ENCODE assay signal across 11 cellular contexts in the genomic region with DNA sequence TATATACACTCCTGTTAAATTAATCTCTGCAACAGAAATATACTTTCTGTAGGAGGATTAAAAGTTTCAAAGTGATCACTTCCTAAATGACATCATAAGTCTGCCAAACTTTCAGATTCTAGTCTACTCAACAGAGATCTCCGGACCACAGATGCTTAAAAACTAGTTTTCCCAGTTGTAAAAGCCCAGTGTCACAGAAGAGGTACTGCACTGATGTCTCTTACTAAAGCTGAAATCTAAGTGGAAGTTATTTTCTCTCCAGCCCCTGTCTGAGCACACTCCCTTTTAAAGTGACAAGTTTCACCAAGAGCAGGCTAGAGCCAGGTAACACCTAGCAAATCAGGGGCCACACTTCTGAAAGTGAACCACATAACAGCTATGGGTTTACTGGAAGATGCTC.
DNase-seq lines count a peak whose midpoint lies in the region; ATAC-seq, FAIRE-seq and TF ChIP-seq lines count a peak whose summit lies in the region.
"Had no signal": no experiment of that assay in that cellular context is flagged by ENCODE, and none has a peak within 500 bp of the region (broad histone marks: within the 10 kb centered on the region; RNA-seq: fewer than 3 reads in every experiment).

No MANE protein-coding gene starts in this region.

- in situ Hi-C loops in GM12878 (cut with MboI) = no loop called here

- CTCF ChIA-PET in GM12878 (lab: Yijun Ruan, JAX) = interaction anchor here (1.1 to 11.1 kb wide), 11 partner anchors 11 to 133 kb away, joined by 3 to 468 read pairs (median 15); no protein-coding TSS in a partner anchor

- SMC1A ChIA-PET in GM12878 (lab: Charles Lee; ENCODE audit: uncharacterized antibody, unreplicated experiment) = interaction anchor here (1.2 to 13.2 kb wide), 9 partner anchors 12 to 136 kb away, joined by 3 to 396 read pairs (median 16); no protein-coding TSS in a partner anchor

- no peaks in the 10 kb centered on the region for H4K20me1 ChIP-seq in GM12878 (ENCODE audit: control insufficient read depth, insufficient read depth)

- TF ChIP-seq RAD21 in GM12878 (IDR thresholded peaks at IDR 0.05; ENCODE audit: insufficient read depth, low read depth, low read length) (no peak), liver (IDR thresholded peaks at IDR 0.05) (no peak)

- no peak for TF ChIP-seq EP300 in GM12878 (IDR thresholded peaks at IDR 0.05; ENCODE audit: borderline replicate concordance in 1 of 2, control insufficient read depth in 1 of 2, low read depth in 2 of 2, low read length in 2 of 2)
- no peak for TF ChIP-seq EP300 in tibial nerve (IDR thresholded peaks at IDR 0.05)

- peaks cover 7% of the 10 kb centered on the region for H3K9me3 ChIP-seq in GM12878 (replicated peaks; ENCODE audit: control insufficient read depth, insufficient read depth, low read length)
- H3K9me3 ChIP-seq in liver (ENCODE audit: control insufficient read depth in 4 of 4, low read length in 3 of 4) = no peaks in the 10 kb centered on the region
- no peaks in the 10 kb centered on the region for H3K9me3 ChIP-seq in tibial nerve
- H3K9me3 ChIP-seq: ovary, upper lobe of left lung had no signal

- ATAC-seq in Right ventricle myocardium inferior = peak; percentile 36
- ATAC-seq in GM12878 = peak; percentile 80
- no peak for ATAC-seq in GM21360 (IDR thresholded peaks at IDR 0.05; ENCODE audit: unreplicated experiment)

- RAD21 ChIA-PET in GM12878 (lab: Charles Lee; ENCODE audit: unreplicated experiment) = interaction anchor here (1.2 to 10.4 kb wide), 6 partner anchors 12 to 391 kb away, joined by 3 to 276 read pairs (median 29); no protein-coding TSS in a partner anchor

- H3K4me1 ChIP-seq in GM12878 (ENCODE audit: control insufficient read depth, insufficient read depth, low read length) (peaks cover 18% of the 10 kb centered on the region), liver (ENCODE audit: control insufficient read depth in 4 of 4, insufficient read depth in 4 of 4, low read length in 3 of 4) (peaks cover 3 to 27% (median 14%) of the 10 kb centered on the region in 4 donors), tibial nerve (peaks cover 0 to 51% (median 12%) of the 10 kb centered on the region in 4 donors)

- H3K27ac ChIP-seq in GM12878 (ENCODE audit: control insufficient read depth, insufficient read depth) (peak overlapping the region; percentile 27), liver (ENCODE audit: low read depth in 1 of 2, low read length in 2 of 2) (peak overlapping the region; percentile 56 to 72), tibial nerve (peak overlapping the region in 2 of 4 donors; percentile 29 to 74)
- H3K27ac ChIP-seq: ovary had no signal

- H2AFZ ChIP-seq in GM12878 (ENCODE audit: control insufficient read depth, low read depth, low read length) = no peak overlapping the region

- TF ChIP-seq CTCF in GM12878 (IDR thresholded peaks at IDR 0.05 in 2 of 3, conservative IDR thresholded peaks at IDR 0.05 in 1 of 3; ENCODE audit: control insufficient read depth in 2 of 3, extremely low read depth in 1 of 3, insufficient read depth in 1 of 3, low read depth in 3 of 3, low read length in 3 of 3) (no peak; a peak in 1 of 6 replicates), liver (IDR thresholded peaks at IDR 0.05; ENCODE audit: low read depth, low read length, missing input control) (no peak), tibial nerve (IDR thresholded peaks at IDR 0.05) (no peak)

- H3K4me3 ChIP-seq in GM12878 (no peak overlapping the region), liver (ENCODE audit: low read depth in 1 of 3, low read length in 3 of 3) (no peak overlapping the region), tibial nerve (no peak overlapping the region)
- H3K4me3 ChIP-seq: ovary, upper lobe of left lung had no signal

- H3K27me3 ChIP-seq in GM12878 (replicated peaks in 1 of 2; ENCODE audit: control insufficient read depth in 2 of 2, insufficient read depth in 2 of 2, low read length in 1 of 2) = no peaks in the 10 kb centered on the region
- no peaks in the 10 kb centered on the region for H3K27me3 ChIP-seq in liver (ENCODE audit: control insufficient read depth in 4 of 4, insufficient read depth in 4 of 4, low read length in 3 of 4)
- no peaks in the 10 kb centered on the region for H3K27me3 ChIP-seq in tibial nerve
- H3K27me3 ChIP-seq: ovary, upper lobe of left lung had no signal

- BruUV-seq in GM12878 (replicated peaks; lab: Mats Ljungman, UMichigan) = no TSS peak

- DNase-seq in Right ventricle myocardium inferior (ENCODE audit: missing footprints) (no peak), cardiac septum (ENCODE audit: low spot score) (no peak), GM12878 (ENCODE audit: low read depth, low spot score) (no peak), superior temporal gyrus (ENCODE audit: extremely low spot score) (no peak), NCI-H345 treated with DMSO at 0.1 percent for 48 hours (lab: John Stamatoyannopoulos, UW; ENCODE audit: unreplicated experiment) (no peak), tibial nerve (ENCODE audit: low spot score in 2 of 2) (no peak)
- DNase-seq: ovary, T-helper 2 cell, upper lobe of left lung had no signal

- 56% methylated on average over 1 of the region's 1 CpG for WGBS in GM12878 (ENCODE audit: insufficient coverage, insufficient replicate concordance, low lambda C conversion rate, missing lambda C conversion rate)
- 85% methylated on average over 1 of the region's 1 CpG for whole genome bisulfite sequencing in liver
- 57 to 65% methylated on average over 1 of the region's 1 CpG for WGBS in tibial nerve, 2 donors

- intact Hi-C loops in Right ventricle myocardium inferior (cut with DNase I) = no loop called here
- intact Hi-C loops in cardiac septum (cut with DNase I) = loop anchor here (5.0 kb wide), 1 partner anchor 128 kb away; no protein-coding TSS in a partner anchor
- intact Hi-C loops in GM12878 (cut with micrococcal nuclease; ENCODE audit: unreplicated experiment) = no loop called here

- no peak overlapping the region for H3K4me2 ChIP-seq in GM12878 (ENCODE audit: control insufficient read depth, insufficient read depth)

- POLR2A ChIA-PET in GM12878 (lab: Charles Lee) = no interaction called here

- FAIRE-seq in GM12878 (lab: Jason Lieb, UNC) = no peak

- no peaks in the 10 kb centered on the region; a peak in 1 of 4 replicates for H3K36me3 ChIP-seq in GM12878 (ENCODE audit: control insufficient read depth in 2 of 2, insufficient read depth in 2 of 2, low read length in 1 of 2)
- H3K36me3 ChIP-seq in liver (ENCODE audit: control insufficient read depth in 4 of 4, insufficient read depth in 3 of 4, low read depth in 1 of 4, low read length in 3 of 4) = no peaks in the 10 kb centered on the region
- no peaks in the 10 kb centered on the region for H3K36me3 ChIP-seq in tibial nerve
- H3K36me3 ChIP-seq: ovary, upper lobe of left lung had no signal

- TF ChIP-seq POLR2A in GM12878 (IDR thresholded peaks at IDR 0.05; ENCODE audit: low read depth, low read length) (no peak), tibial nerve (IDR thresholded peaks at IDR 0.05) (no peak)

- no peak overlapping the region for H3K9ac ChIP-seq in GM12878 (ENCODE audit: control insufficient read depth, insufficient read depth, low read length)
- H3K9ac ChIP-seq in liver (ENCODE audit: low read depth in 1 of 2, low read length in 2 of 2) = no peak overlapping the region

- H3K79me2 ChIP-seq in GM12878 (ENCODE audit: control insufficient read depth, insufficient read depth, low read length) = peaks cover 51% of the 10 kb centered on the region

TF ChIP-seq in GM12878, 131 proteins besides CTCF, POLR2A, EP300 and RAD21 (continues in another document):
- TF ChIP-seq TARDBP (IDR thresholded peaks at IDR 0.05; ENCODE audit: borderline replicate concordance) = no peak

TF ChIP-seq in liver, 16 proteins besides CTCF, POLR2A, EP300 and RAD21 (continues in another document):
- TF ChIP-seq TAF1 (conservative IDR thresholded peaks at IDR 0.05) = no peak
- TF ChIP-seq YY1 (IDR thresholded peaks at IDR 0.05) = no peak
- no peak for TF ChIP-seq HNF4A (conservative IDR thresholded peaks at IDR 0.05)
- TF ChIP-seq FOXA1 (IDR thresholded peaks at IDR 0.05) = no peak
- TF ChIP-seq, protein P1, sequence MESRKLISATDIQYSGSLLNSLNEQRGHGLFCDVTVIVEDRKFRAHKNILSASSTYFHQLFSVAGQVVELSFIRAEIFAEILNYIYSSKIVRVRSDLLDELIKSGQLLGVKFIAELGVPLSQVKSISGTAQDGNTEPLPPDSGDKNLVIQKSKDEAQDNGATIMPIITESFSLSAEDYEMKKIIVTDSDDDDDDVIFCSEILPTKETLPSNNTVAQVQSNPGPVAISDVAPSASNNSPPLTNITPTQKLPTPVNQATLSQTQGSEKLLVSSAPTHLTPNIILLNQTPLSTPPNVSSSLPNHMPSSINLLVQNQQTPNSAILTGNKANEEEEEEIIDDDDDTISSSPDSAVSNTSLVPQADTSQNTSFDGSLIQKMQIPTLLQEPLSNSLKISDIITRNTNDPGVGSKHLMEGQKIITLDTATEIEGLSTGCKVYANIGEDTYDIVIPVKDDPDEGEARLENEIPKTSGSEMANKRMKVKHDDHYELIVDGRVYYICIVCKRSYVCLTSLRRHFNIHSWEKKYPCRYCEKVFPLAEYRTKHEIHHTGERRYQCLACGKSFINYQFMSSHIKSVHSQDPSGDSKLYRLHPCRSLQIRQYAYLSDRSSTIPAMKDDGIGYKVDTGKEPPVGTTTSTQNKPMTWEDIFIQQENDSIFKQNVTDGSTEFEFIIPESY (IDR thresholded peaks at IDR 0.05) = no peak
- no peak for TF ChIP-seq JUND (IDR thresholded peaks at IDR 0.05)
- TF ChIP-seq, protein P2, sequence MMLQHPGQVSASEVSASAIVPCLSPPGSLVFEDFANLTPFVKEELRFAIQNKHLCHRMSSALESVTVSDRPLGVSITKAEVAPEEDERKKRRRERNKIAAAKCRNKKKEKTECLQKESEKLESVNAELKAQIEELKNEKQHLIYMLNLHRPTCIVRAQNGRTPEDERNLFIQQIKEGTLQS (IDR thresholded peaks at IDR 0.05) = no peak
